In genomic region chr13:100646030-100646673, GRCh38 we compare ENCODE assay signal across 9 cellular contexts. TPM values are rescaled to one million over a fixed set of nuclear protein-coding genes. Genes with fewer than 3 reads are reported as not detected.
A peak's percentile ranks its signal among the peaks of the same experiment; 100 is the strongest.
DNase-seq lines count a peak whose midpoint lies in the region; ATAC-seq and TF ChIP-seq lines count a peak whose summit lies in the region.
"Had no signal": no experiment of that assay in that cellular context is flagged by ENCODE, and none has a peak within 500 bp of the region (broad histone marks: within the 10 kb centered on the region; RNA-seq: fewer than 3 reads in every experiment).

No MANE protein-coding gene starts in this region.

- H3K36me3 ChIP-seq in OCI-LY3 (replicated peaks; ENCODE audit: low read depth, low read length) (peaks cover 37% of the 10 kb centered on the region), stomach (peaks cover 11 to 34% (median 30%) of the 10 kb centered on the region in 4 donors)

- DNase-seq in NCI-H1436 (lab: John Stamatoyannopoulos, UW) = peak; percentile 45
- no peak for DNase-seq in NCI-H1436 treated with DMSO at 0.1 percent for 48 hours (lab: John Stamatoyannopoulos, UW)
- DNase-seq in foreskin melanocyte = peak; percentile 9
- peak; percentile 36 for DNase-seq in stomach
- no peak for DNase-seq in NOMO-1 (lab: John Stamatoyannopoulos, UW; ENCODE audit: unreplicated experiment in 2 of 2)

- H4K20me1 ChIP-seq in OCI-LY3 (ENCODE audit: insufficient read depth, low read length) = no peaks in the 10 kb centered on the region

- H3K79me2 ChIP-seq in OCI-LY3 (ENCODE audit: low read length) = no peaks in the 10 kb centered on the region

- no peak overlapping the region for H3K4me3 ChIP-seq in OCI-LY3 (ENCODE audit: low read length)
- H3K4me3 ChIP-seq in stomach = no peak overlapping the region
- H3K4me3 ChIP-seq: lung had no signal

- ATAC-seq in HG02623 (IDR thresholded peaks at IDR 0.05; ENCODE audit: unreplicated experiment) = no peak
- no peak for ATAC-seq in HG03175 (IDR thresholded peaks at IDR 0.05; ENCODE audit: unreplicated experiment)

- no peak overlapping the region for H3K27ac ChIP-seq in OCI-LY3 (ENCODE audit: low read length)
- no peak overlapping the region for H3K27ac ChIP-seq in stomach

- TF ChIP-seq POLR2A in stomach (IDR thresholded peaks at IDR 0.05) = no peak

- H3K27me3 ChIP-seq in OCI-LY3 (ENCODE audit: low read depth, low read length) (no peaks in the 10 kb centered on the region), stomach (no peaks in the 10 kb centered on the region)

- intact Hi-C loops in stomach (cut with DNase I; ENCODE audit: low total_unique reads) = no loop called here

- WGBS in stomach, 5 donors = 79 to 81% (median 79%) methylated on average over 12 of the region's 12 CpGs

- TF ChIP-seq EP300 in stomach (IDR thresholded peaks at IDR 0.05) = no peak

- TF ChIP-seq CTCF in OCI-LY3 (IDR thresholded peaks at IDR 0.05; ENCODE audit: low read depth, low read length) (peak; percentile 45), stomach (IDR thresholded peaks at IDR 0.05) (peak in 2 of 7 experiments; percentile 11 to 30)

- no peak overlapping the region for H3K9ac ChIP-seq in OCI-LY3 (ENCODE audit: low read length)

- no peaks in the 10 kb centered on the region for H3K4me1 ChIP-seq in OCI-LY3 (ENCODE audit: low read length)
- H3K4me1 ChIP-seq in stomach = no peaks in the 10 kb centered on the region

- no peak overlapping the region for H3K4me2 ChIP-seq in OCI-LY3 (ENCODE audit: low read length)

- no peaks in the 10 kb centered on the region for H3K9me3 ChIP-seq in OCI-LY3 (ENCODE audit: insufficient read depth, low read length)
- no peaks in the 10 kb centered on the region for H3K9me3 ChIP-seq in stomach

- no peak overlapping the region for H2AFZ ChIP-seq in OCI-LY3 (ENCODE audit: low read depth, low read length)

RNA-seq across cellular contexts. Expression of gene TMTC4, which starts 28.4 kb away (rescaled TPM):
- total RNA-seq in stomach = 10 to 100 TPM in 3 of 5 donors, 1 to 10 TPM in 2; 5.8 to 38.9 (median 21.4) TPM
- polyA plus RNA-seq in stomach = 1 to 10 TPM; 5.4 to 8.2 (median 8.1) TPM

RNA-seq across cellular contexts. Expression of gene GGACT, which starts 57.6 kb away (rescaled TPM):
- total RNA-seq in stomach = 10 to 100 TPM in 1 of 5 donors, 1 to 10 TPM in 4; 1.8 to 13.2 (median 7.6) TPM
- 1 to 10 TPM; 1.4 to 7.6 (median 2.9) TPM for polyA plus RNA-seq in stomach

Comparison
In these comparisons a context has a peak if more than half of its experiments do, and no peak if none do; other contexts are left out.
1. DNase-seq: peak in NCI-H1436 (single experiment), foreskin melanocyte (single experiment) and stomach (single experiment); none in NCI-H1436 treated with DMSO at 0.1 percent for 48 hours (single experiment) and NOMO-1 (0 of 2).